In the genomic region with DNA sequence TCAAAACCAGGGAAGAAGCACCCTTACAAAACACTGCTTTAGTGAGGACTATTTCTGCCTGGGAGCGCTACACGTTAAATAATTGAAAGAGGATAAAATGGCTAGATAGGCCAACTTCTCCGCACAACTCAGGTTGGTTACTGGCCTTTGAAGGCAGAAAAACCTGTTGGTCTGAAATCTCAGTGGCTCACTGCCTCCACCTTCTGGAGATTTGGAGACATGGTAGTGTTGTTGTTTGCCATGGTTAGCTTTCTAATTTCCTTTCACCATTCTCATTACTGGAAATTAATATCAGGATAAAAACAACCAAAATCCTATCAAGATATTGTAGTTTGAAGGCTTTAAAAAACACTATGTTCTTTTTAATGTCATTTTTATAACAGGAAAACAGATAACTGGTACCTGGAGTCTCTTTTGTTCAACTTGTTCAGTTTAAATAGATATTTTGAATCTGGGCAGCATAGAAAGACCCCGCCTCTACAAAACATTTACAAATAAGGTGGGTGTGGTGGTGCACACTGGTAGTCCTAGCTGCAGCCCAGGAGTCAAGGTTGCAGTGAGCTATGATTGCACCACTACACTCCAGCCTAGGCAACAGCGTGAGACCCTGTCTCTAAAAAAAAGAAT, we compare ENCODE assay signal across 8 cellular contexts. TPM values are rescaled to one million over a fixed set of nuclear protein-coding genes. Genes with fewer than 3 reads are reported as not detected.
DNase-seq lines count a peak whose midpoint lies in the region; ATAC-seq, FAIRE-seq and TF ChIP-seq lines count a peak whose summit lies in the region.

No MANE protein-coding gene starts in this region.

- H3K4me3 ChIP-seq in endodermal cell (ENCODE audit: low read length): no peak overlapping the region

- WGBS in endodermal cell (ENCODE audit: insufficient coverage in 1 of 2, insufficient read length in 1 of 2), 2 experiments: 41 to 43% methylated on average over 3 to 4 of the region's 5 CpGs

- TF ChIP-seq CTCF in 22Rv1 (IDR thresholded peaks at IDR 0.05) (peak; percentile 93), endodermal cell (conservative IDR thresholded peaks at IDR 0.05) (peak; percentile 88)

- peaks cover 6% of the 10 kb centered on the region for H3K27me3 Mint-ChIP-seq in activated CD4-positive, alpha-beta memory T cell treated with anti-CD3 and anti-CD28 coated beads, Interleukin-2, amount 10 ng/mL, durations not matched to agents 7 days and 5 days
- H3K27me3 Mint-ChIP-seq in endodermal cell (ENCODE audit: insufficient read depth): peaks cover 4% of the 10 kb centered on the region

- POLR2A ChIA-PET in activated CD4-positive, alpha-beta memory T cell treated with anti-CD3 and anti-CD28 coated beads, Interleukin-2, amount 10 ng/mL, durations not matched to agents 7 days and 5 days (lab: Charles Lee): interaction anchor here (0.6 to 4.1 kb wide), 4 partner anchors 28 to 87 kb away, joined by 3 to 31 read pairs (median 4); partner anchors contain the start of genes BCLAF1 and MTFR2

- H3K4me1 ChIP-seq in endodermal cell (ENCODE audit: control insufficient read depth, insufficient read depth, low read length): no peaks in the 10 kb centered on the region

- peak; percentile 87 for FAIRE-seq in GM12892 (lab: Jason Lieb, UNC)

- no peaks in the 10 kb centered on the region for H3K9me3 ChIP-seq in endodermal cell (ENCODE audit: control insufficient read depth, low read length)

- no peaks in the 10 kb centered on the region for H3K9me3 Mint-ChIP-seq in activated CD4-positive, alpha-beta memory T cell treated with anti-CD3 and anti-CD28 coated beads, Interleukin-2, amount 10 ng/mL, durations not matched to agents 7 days and 5 days
- no peaks in the 10 kb centered on the region for H3K9me3 Mint-ChIP-seq in endodermal cell
- no peaks in the 10 kb centered on the region for H3K9me3 Mint-ChIP-seq in stimulated activated effector memory CD8-positive, alpha-beta T cell treated with anti-CD3 and anti-CD28 coated beads, Interleukin-12 subunit alpha, Interleukin-12 subunit beta, amount 100 ng/mL, for 72 hours

- no peaks in the 10 kb centered on the region for H3K36me3 ChIP-seq in endodermal cell (ENCODE audit: control insufficient read depth, insufficient read depth, low read length)

- no peak overlapping the region for H3K9ac ChIP-seq in endodermal cell (ENCODE audit: extremely low read depth, low read length, poor library complexity, severe bottlenecking)

- peak; percentile 73 for ATAC-seq in HG03378 (IDR thresholded peaks at IDR 0.05; ENCODE audit: unreplicated experiment)
- peak; percentile 76 for ATAC-seq in stimulated activated effector memory CD8-positive, alpha-beta T cell treated with anti-CD3 and anti-CD28 coated beads, Interleukin-12 subunit alpha, Interleukin-12 subunit beta, amount 100 ng/mL, for 72 hours

- H3K4me3 Mint-ChIP-seq in activated CD4-positive, alpha-beta memory T cell treated with anti-CD3 and anti-CD28 coated beads, Interleukin-2, amount 10 ng/mL, durations not matched to agents 7 days and 5 days: no peak overlapping the region
- H3K4me3 Mint-ChIP-seq in endodermal cell: no peak overlapping the region
- H3K4me3 Mint-ChIP-seq in stimulated activated effector memory CD8-positive, alpha-beta T cell treated with anti-CD3 and anti-CD28 coated beads, Interleukin-12 subunit alpha, Interleukin-12 subunit beta, amount 100 ng/mL, for 72 hours: no peak overlapping the region

- H3K4me1 Mint-ChIP-seq in activated CD4-positive, alpha-beta memory T cell treated with anti-CD3 and anti-CD28 coated beads, Interleukin-2, amount 10 ng/mL, durations not matched to agents 7 days and 5 days: no peaks in the 10 kb centered on the region
- no peaks in the 10 kb centered on the region for H3K4me1 Mint-ChIP-seq in endodermal cell
- no peaks in the 10 kb centered on the region for H3K4me1 Mint-ChIP-seq in stimulated activated effector memory CD8-positive, alpha-beta T cell treated with anti-CD3 and anti-CD28 coated beads, Interleukin-12 subunit alpha, Interleukin-12 subunit beta, amount 100 ng/mL, for 72 hours

- no peak for DNase-seq in GM12892 (ENCODE audit: insufficient read length)
- peak; percentile 51 for DNase-seq in NCI-H526 treated with DMSO at 0.1 percent for 48 hours (lab: John Stamatoyannopoulos, UW)
- DNase-seq in activated CD4-positive, alpha-beta memory T cell treated with anti-CD3 and anti-CD28 coated beads, Interleukin-2, amount 10 ng/mL, durations not matched to agents 7 days and 5 days: peak; percentile 66
- DNase-seq in endodermal cell: peak; percentile 82
- DNase-seq in middle frontal gyrus (ENCODE audit: extremely low spot score, low spot score): peak; percentile 54
- peak; percentile 11 to 63 for DNase-seq in stimulated activated effector memory CD8-positive, alpha-beta T cell treated with anti-CD3 and anti-CD28 coated beads, Interleukin-12 subunit alpha, Interleukin-12 subunit beta, amount 100 ng/mL, for 72 hours (ENCODE audit: low spot score in 2 of 2)

- H3K27me3 ChIP-seq in endodermal cell (ENCODE audit: control insufficient read depth, insufficient read depth, low read length, poor library complexity, severe bottlenecking): peaks cover 5% of the 10 kb centered on the region

- H3K27ac Mint-ChIP-seq in activated CD4-positive, alpha-beta memory T cell treated with anti-CD3 and anti-CD28 coated beads, Interleukin-2, amount 10 ng/mL, durations not matched to agents 7 days and 5 days: no peak overlapping the region
- no peak overlapping the region for H3K27ac Mint-ChIP-seq in endodermal cell
- no peak overlapping the region for H3K27ac Mint-ChIP-seq in stimulated activated effector memory CD8-positive, alpha-beta T cell treated with anti-CD3 and anti-CD28 coated beads, Interleukin-12 subunit alpha, Interleukin-12 subunit beta, amount 100 ng/mL, for 72 hours

- CTCF ChIA-PET in activated CD4-positive, alpha-beta memory T cell treated with anti-CD3 and anti-CD28 coated beads, Interleukin-2, amount 10 ng/mL, durations not matched to agents 7 days and 5 days (lab: Charles Lee): interaction anchor here (0.7 to 2.6 kb wide), 16 partner anchors 8 to 867 kb away, joined by 3 to 14 read pairs (median 4); partner anchors contain the start of gene BCLAF1

- TF ChIP-seq POLR2A in GM12892 (IDR thresholded peaks at IDR 0.05; ENCODE audit: low read depth, low read length): no peak

- H3K27ac ChIP-seq in 22Rv1: no peak overlapping the region
- no peak overlapping the region for H3K27ac ChIP-seq in endodermal cell (ENCODE audit: low read depth, low read length)

- H3K36me3 Mint-ChIP-seq in activated CD4-positive, alpha-beta memory T cell treated with anti-CD3 and anti-CD28 coated beads, Interleukin-2, amount 10 ng/mL, durations not matched to agents 7 days and 5 days (ENCODE audit: low read depth): no peaks in the 10 kb centered on the region
- no peaks in the 10 kb centered on the region for H3K36me3 Mint-ChIP-seq in endodermal cell (ENCODE audit: low read depth)
- no peaks in the 10 kb centered on the region for H3K36me3 Mint-ChIP-seq in stimulated activated effector memory CD8-positive, alpha-beta T cell treated with anti-CD3 and anti-CD28 coated beads, Interleukin-12 subunit alpha, Interleukin-12 subunit beta, amount 100 ng/mL, for 72 hours

RNA-seq across cellular contexts. Expression of gene BCLAF1, which starts 27.5 kb away (rescaled TPM):
- polyA plus RNA-seq in GM12892 (2012; ENCODE audit: missing spikeins): 74.4 TPM
- 100 to 1,000 TPM; 128 to 132 TPM for total RNA-seq in activated CD4-positive, alpha-beta memory T cell treated with anti-CD3 and anti-CD28 coated beads, Interleukin-2, amount 10 ng/mL, durations not matched to agents 7 days and 5 days
- 100 to 1,000 TPM; 130 to 194 TPM for total RNA-seq in endodermal cell
- polyA plus RNA-seq in endodermal cell (2013, experiment 1 of 2): 147 TPM
- polyA plus RNA-seq in endodermal cell (2013, experiment 2 of 2): 135 TPM
